Comparison of ENCODE assay signal across 12 cellular contexts in genomic region chr16:3072166-3072565, GRCh38. TPM values are rescaled to one million over a fixed set of nuclear protein-coding genes. Genes with fewer than 3 reads are reported as not detected.
DNase-seq lines count a peak whose midpoint lies in the region; ATAC-seq, FAIRE-seq and TF ChIP-seq lines count a peak whose summit lies in the region.
"Not testable (repeated sequence)": the region's sequence is repeated elsewhere in the genome, so short reads cannot be mapped to it uniquely, and the experiment has no call there.
"Had no signal": no experiment of that assay in that cellular context is flagged by ENCODE, and none has a peak within 500 bp of the region (broad histone marks: within the 10 kb centered on the region; RNA-seq: fewer than 3 reads in every experiment).

No MANE protein-coding gene starts in this region.

- not testable (repeated sequence) for TF ChIP-seq EP300 in A549 (IDR thresholded peaks at IDR 0.05)

- H3K36me3 ChIP-seq in KOPT-K1 (ENCODE audit: insufficient read depth, low read length) = peaks cover 27% of the 10 kb centered on the region

- ATAC-seq in A549 = peak; percentile 13 to 37; a peak in 1 of 6 replicates
- not testable (repeated sequence) for ATAC-seq in activated T-helper 17 cell treated with anti-CD3 and anti-CD28 coated beads, Interleukin-2, amount 50 U/mL, for 72 hours (replicated peaks)
- peak in 1 of 2 donors; percentile 15 for ATAC-seq in natural killer cell treated with Interleukin-12 subunit alpha and Interleukin-12 subunit beta and Interleukin-15 and Interleukin-18, amount 100 ng/mL, for 72 hours

- TF ChIP-seq RAD21 in A549 (conservative IDR thresholded peaks at IDR 0.05 in 1 of 2, IDR thresholded peaks at IDR 0.05 in 1 of 2) = not testable (repeated sequence)

- not testable (repeated sequence) for H3K27ac ChIP-seq in A549
- H3K27ac ChIP-seq in KOPT-K1 (ENCODE audit: low read depth, low read length, poor library complexity, severe bottlenecking) = peak overlapping the region; percentile 69

- not testable (repeated sequence) for H3K4me2 ChIP-seq in A549

- H3K27ac Mint-ChIP-seq in activated T-helper 17 cell treated with anti-CD3 and anti-CD28 coated beads, Interleukin-2, amount 50 U/mL, for 72 hours = peak overlapping the region; percentile 64
- not testable (repeated sequence) for H3K27ac Mint-ChIP-seq in chondrocyte (ENCODE audit: unreplicated experiment)
- H3K27ac Mint-ChIP-seq in natural killer cell treated with Interleukin-12 subunit alpha and Interleukin-12 subunit beta and Interleukin-15 and Interleukin-18, amount 100 ng/mL, for 72 hours = peak overlapping the region; percentile 97 to 100

- DNase-seq in A549 (ENCODE audit: low read depth in 1 of 2, low spot score in 1 of 2); natural killer cell treated with Interleukin-12 subunit alpha and Interleukin-12 subunit beta and Interleukin-15 and Interleukin-18, amount 100 ng/mL, for 72 hours (ENCODE audit: low spot score): not testable (repeated sequence)
- peak; percentile 51 for DNase-seq in activated CD4-positive, alpha-beta T cell treated with anti-CD3 and anti-CD28 coated beads for 48 hours
- DNase-seq in chondrocyte (ENCODE audit: low spot score) = peak; percentile 49

- peaks cover 84% of the 10 kb centered on the region for H3K36me3 Mint-ChIP-seq in activated T-helper 17 cell treated with anti-CD3 and anti-CD28 coated beads, Interleukin-2, amount 50 U/mL, for 72 hours (ENCODE audit: low read depth)
- H3K36me3 Mint-ChIP-seq in chondrocyte (ENCODE audit: low read depth) = not testable (repeated sequence)
- H3K36me3 Mint-ChIP-seq in natural killer cell treated with Interleukin-12 subunit alpha and Interleukin-12 subunit beta and Interleukin-15 and Interleukin-18, amount 100 ng/mL, for 72 hours = peaks cover 15% of the 10 kb centered on the region

- POLR2A ChIA-PET in A549 (lab: Yijun Ruan, JAX) = not testable (repeated sequence)

- TF ChIP-seq POLR2A in A549 (IDR thresholded peaks at IDR 0.05; ENCODE audit: low read length) = not testable (repeated sequence)

- CTCF ChIA-PET in A549 (lab: Yijun Ruan, JAX) = not testable (repeated sequence)

- H3K4me3 Mint-ChIP-seq in activated T-helper 17 cell treated with anti-CD3 and anti-CD28 coated beads, Interleukin-2, amount 50 U/mL, for 72 hours = peak overlapping the region; percentile 100
- H3K4me3 Mint-ChIP-seq in chondrocyte (ENCODE audit: unreplicated experiment) = not testable (repeated sequence)
- H3K4me3 Mint-ChIP-seq in natural killer cell treated with Interleukin-12 subunit alpha and Interleukin-12 subunit beta and Interleukin-15 and Interleukin-18, amount 100 ng/mL, for 72 hours = peak overlapping the region; percentile 61

- not testable (repeated sequence) for TF ChIP-seq CTCF in A549 (IDR thresholded peaks at IDR 0.05); chondrocyte (IDR thresholded peaks at IDR 0.05)

- H3K4me1 ChIP-seq in A549 = not testable (repeated sequence)

- FAIRE-seq in A549 (lab: Jason Lieb, UNC) = not testable (repeated sequence)

- not testable (repeated sequence) for H3K9me3 Mint-ChIP-seq in activated T-helper 17 cell treated with anti-CD3 and anti-CD28 coated beads, Interleukin-2, amount 50 U/mL, for 72 hours; chondrocyte (ENCODE audit: low read depth); natural killer cell treated with Interleukin-12 subunit alpha and Interleukin-12 subunit beta and Interleukin-15 and Interleukin-18, amount 100 ng/mL, for 72 hours

- H3K27me3 Mint-ChIP-seq in activated T-helper 17 cell treated with anti-CD3 and anti-CD28 coated beads, Interleukin-2, amount 50 U/mL, for 72 hours; natural killer cell treated with Interleukin-12 subunit alpha and Interleukin-12 subunit beta and Interleukin-15 and Interleukin-18, amount 100 ng/mL, for 72 hours: not testable (repeated sequence)
- peaks cover 26% of the 10 kb centered on the region for H3K27me3 Mint-ChIP-seq in chondrocyte (ENCODE audit: low read depth)

- H3K4me1 Mint-ChIP-seq in activated T-helper 17 cell treated with anti-CD3 and anti-CD28 coated beads, Interleukin-2, amount 50 U/mL, for 72 hours = peaks cover 43% of the 10 kb centered on the region
- not testable (repeated sequence) for H3K4me1 Mint-ChIP-seq in chondrocyte (ENCODE audit: low read depth)
- H3K4me1 Mint-ChIP-seq in natural killer cell treated with Interleukin-12 subunit alpha and Interleukin-12 subunit beta and Interleukin-15 and Interleukin-18, amount 100 ng/mL, for 72 hours (ENCODE audit: low read depth in 2 of 2) = peaks cover 76 to 80% of the 10 kb centered on the region in 2 donors

- not testable (repeated sequence) for H3K9me3 ChIP-seq in A549; KOPT-K1 (ENCODE audit: insufficient read depth, low read length, poor library complexity, severe bottlenecking)

- not testable (repeated sequence) for H3K4me3 ChIP-seq in A549

- 59% methylated on average over 4 of the region's 4 CpGs for WGBS in A549 (ENCODE audit: missing lambda C conversion rate)

RNA-seq across cellular contexts. Expression of gene IL32, which starts 6.7 kb away (rescaled TPM):
- polyA plus RNA-seq in A549 (2011; rRNA removed) (8.9 and 12.4 TPM in 2 replicates), A549 (2017; fragmentation: RNase III; extraction: RNeasy Plus Mini Kit Qiagen cat#74134 plus additional on column Dnase treatment) (18.8 to 32.0 TPM (median 20.2 TPM) in 3 replicates)
- 12.0 and 13.2 TPM in 2 replicates for polyA plus RNA-seq in A549 (2012; cell fraction: cytosol; rRNA removed)
- polyA plus RNA-seq in A549 (2012; cell fraction: nucleus; rRNA removed) = 12.0 and 15.8 TPM in 2 replicates
- polyA minus RNA-seq in A549 (2011; rRNA and poly(A)+ RNA removed) = 4.7 and 8.6 TPM in 2 replicates
- total RNA-seq in activated T-helper 17 cell treated with anti-CD3 and anti-CD28 coated beads, Interleukin-2, amount 50 U/mL, for 72 hours = 1,000 to 10,000 TPM; 3,603 to 3,666 TPM
- total RNA-seq in chondrocyte = 7.3 to 21.0 TPM (median 17.8 TPM) in 3 replicates
- total RNA-seq in natural killer cell treated with Interleukin-12 subunit alpha and Interleukin-12 subunit beta and Interleukin-15 and Interleukin-18, amount 100 ng/mL, for 72 hours = 1,000 to 10,000 TPM in 1 of 2 donors, 100 to 1,000 TPM in 1; 678 to 1,235 TPM

RNA-seq across cellular contexts. Expression of gene MMP25, which starts 25.8 kb away (rescaled TPM):
- 0.03 and 0.04 TPM in 2 replicates for polyA plus RNA-seq in A549 (2011; rRNA removed)
- polyA plus RNA-seq in A549 (2012; cell fraction: cytosol; rRNA removed) = 0.24 and 0.31 TPM in 2 replicates
- polyA plus RNA-seq in A549 (2012; cell fraction: nucleus; rRNA removed) = 0.71 and 1.0 TPM in 2 replicates
- 0.25 to 0.31 TPM (median 0.25 TPM) in 3 replicates for polyA plus RNA-seq in A549 (2017; fragmentation: RNase III; extraction: RNeasy Plus Mini Kit Qiagen cat#74134 plus additional on column Dnase treatment)
- polyA minus RNA-seq in A549 (2011; rRNA and poly(A)+ RNA removed) = 0.05 and 0.17 TPM in 2 replicates
- total RNA-seq in activated T-helper 17 cell treated with anti-CD3 and anti-CD28 coated beads, Interleukin-2, amount 50 U/mL, for 72 hours = 1 to 10 TPM; 5.9 to 7.1 TPM
- total RNA-seq in chondrocyte = 0.34 TPM in 1 of 3 replicates, not detected in the others
- total RNA-seq in natural killer cell treated with Interleukin-12 subunit alpha and Interleukin-12 subunit beta and Interleukin-15 and Interleukin-18, amount 100 ng/mL, for 72 hours = 10 to 100 TPM; 54.3 to 66.6 TPM

RNA-seq across cellular contexts. Expression of gene ZSCAN10, which starts 26.9 kb away (rescaled TPM):
- polyA plus RNA-seq in A549 (2011; rRNA removed) (0.08 and 0.09 TPM in 2 replicates), A549 (2017; fragmentation: RNase III; extraction: RNeasy Plus Mini Kit Qiagen cat#74134 plus additional on column Dnase treatment) (not detected in 3 replicates)
- not detected in 2 replicates for polyA plus RNA-seq in A549 (2012; cell fraction: cytosol; rRNA removed)
- 0.12 TPM in 1 of 2 replicates, not detected in the other for polyA plus RNA-seq in A549 (2012; cell fraction: nucleus; rRNA removed)
- polyA minus RNA-seq in A549 (2011; rRNA and poly(A)+ RNA removed) = not detected in 2 replicates
- total RNA-seq in activated T-helper 17 cell treated with anti-CD3 and anti-CD28 coated beads, Interleukin-2, amount 50 U/mL, for 72 hours = under 1 TPM; 0.34 to 0.45 TPM
- total RNA-seq in chondrocyte = not detected in 3 replicates
- total RNA-seq in natural killer cell treated with Interleukin-12 subunit alpha and Interleukin-12 subunit beta and Interleukin-15 and Interleukin-18, amount 100 ng/mL, for 72 hours = under 1 TPM in 1 of 2 donors, not detected in 1; 0.22 TPM
- total RNA-seq: Caco-2, dermis microvascular lymphatic vessel endothelial cell, endothelial cell of umbilical vein, myocyte, osteocyte had no signal
- polyA plus RNA-seq: endothelial cell of umbilical vein had no signal

RNA-seq across cellular contexts. Expression of gene BICDL2, which starts 35.4 kb away (rescaled TPM):
- polyA plus RNA-seq in A549 (2011; rRNA removed) (not detected in 2 replicates), A549 (2017; fragmentation: RNase III; extraction: RNeasy Plus Mini Kit Qiagen cat#74134 plus additional on column Dnase treatment) (not detected in 3 replicates)
- 0.03 TPM in 1 of 2 replicates, not detected in the other for polyA plus RNA-seq in A549 (2012; cell fraction: cytosol; rRNA removed)
- polyA plus RNA-seq in A549 (2012; cell fraction: nucleus; rRNA removed) = 0.04 and 0.06 TPM in 2 replicates
- polyA minus RNA-seq in A549 (2011; rRNA and poly(A)+ RNA removed) = not detected in 2 replicates
- total RNA-seq in activated T-helper 17 cell treated with anti-CD3 and anti-CD28 coated beads, Interleukin-2, amount 50 U/mL, for 72 hours = 10 to 100 TPM in 1 of 2 donors, 1 to 10 TPM in 1; 1.1 to 12.1 TPM
- total RNA-seq in chondrocyte = not detected in 3 replicates
- under 1 TPM; 0.50 to 0.67 TPM for total RNA-seq in natural killer cell treated with Interleukin-12 subunit alpha and Interleukin-12 subunit beta and Interleukin-15 and Interleukin-18, amount 100 ng/mL, for 72 hours
- total RNA-seq: dermis microvascular lymphatic vessel endothelial cell, endothelial cell of umbilical vein, GM12878, myocyte, osteocyte had no signal
- polyA plus RNA-seq: endothelial cell of umbilical vein, GM12878 had no signal

RNA-seq across cellular contexts. Expression of gene ZNF205, which starts 40.2 kb away (rescaled TPM):
- polyA plus RNA-seq in A549 (2011; rRNA removed) (3.1 and 4.3 TPM in 2 replicates), A549 (2017; fragmentation: RNase III; extraction: RNeasy Plus Mini Kit Qiagen cat#74134 plus additional on column Dnase treatment) (8.5 to 9.6 TPM (median 9.2 TPM) in 3 replicates)
- 14.1 and 22.4 TPM in 2 replicates for polyA plus RNA-seq in A549 (2012; cell fraction: cytosol; rRNA removed)
- polyA plus RNA-seq in A549 (2012; cell fraction: nucleus; rRNA removed) = 19.0 and 35.0 TPM in 2 replicates
- 2.6 and 3.3 TPM in 2 replicates for polyA minus RNA-seq in A549 (2011; rRNA and poly(A)+ RNA removed)
- not detected for total RNA-seq in activated T-helper 17 cell treated with anti-CD3 and anti-CD28 coated beads, Interleukin-2, amount 50 U/mL, for 72 hours
- 12.9 to 13.7 TPM (median 13.2 TPM) in 3 replicates for total RNA-seq in chondrocyte
- not detected for total RNA-seq in natural killer cell treated with Interleukin-12 subunit alpha and Interleukin-12 subunit beta and Interleukin-15 and Interleukin-18, amount 100 ng/mL, for 72 hours

Comparison
In these comparisons a context has a peak if more than half of its experiments do, and no peak if none do; other contexts are left out.
1. RNA of gene IL32, which starts 6.7 kb away (total RNA-seq): 3,603 to 3,666 TPM in activated T-helper 17 cell treated with anti-CD3 and anti-CD28 coated beads, Interleukin-2, amount 50 U/mL, for 72 hours and 678 to 1,235 TPM in natural killer cell treated with Interleukin-12 subunit alpha and Interleukin-12 subunit beta and Interleukin-15 and Interleukin-18, amount 100 ng/mL, for 72 hours; 7.3 to 21.0 TPM in chondrocyte; every median in the first group is over 10 times any median in the second.
2. RNA of gene MMP25, which starts 25.8 kb away (total RNA-seq): 54.3 to 66.6 TPM in natural killer cell treated with Interleukin-12 subunit alpha and Interleukin-12 subunit beta and Interleukin-15 and Interleukin-18, amount 100 ng/mL, for 72 hours; 5.9 to 7.1 TPM in activated T-helper 17 cell treated with anti-CD3 and anti-CD28 coated beads, Interleukin-2, amount 50 U/mL, for 72 hours and 0.34 TPM in chondrocyte; every median in the first group is over 4 times any median in the second.